Comparison of ENCODE assay signal across 1 cellular context in the genomic region with DNA sequence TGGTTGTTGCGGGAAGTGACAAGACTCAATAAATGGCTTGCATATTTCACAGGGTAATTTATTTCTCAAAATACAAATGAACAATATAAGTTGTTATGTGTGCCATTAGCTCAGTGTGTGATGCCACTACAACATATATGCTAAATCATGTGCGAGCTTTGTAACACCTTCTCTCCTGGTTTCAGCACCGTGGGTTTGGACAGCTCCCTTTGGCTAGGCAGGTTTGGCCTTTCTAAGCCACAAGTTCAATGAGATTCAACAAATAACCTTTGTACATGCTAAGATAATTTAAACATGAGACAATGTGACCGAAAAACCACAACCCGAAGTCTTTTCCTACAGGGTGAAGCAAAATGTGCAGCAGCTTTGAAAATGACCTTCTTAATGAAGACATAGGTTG.
TF ChIP-seq lines count a peak whose summit lies in the region.

No MANE protein-coding gene starts in this region.

TF ChIP-seq in HepG2, 621 proteins besides CTCF, POLR2A, EP300 and RAD21 (continued from another document):
- TF ChIP-seq, protein P1, sequence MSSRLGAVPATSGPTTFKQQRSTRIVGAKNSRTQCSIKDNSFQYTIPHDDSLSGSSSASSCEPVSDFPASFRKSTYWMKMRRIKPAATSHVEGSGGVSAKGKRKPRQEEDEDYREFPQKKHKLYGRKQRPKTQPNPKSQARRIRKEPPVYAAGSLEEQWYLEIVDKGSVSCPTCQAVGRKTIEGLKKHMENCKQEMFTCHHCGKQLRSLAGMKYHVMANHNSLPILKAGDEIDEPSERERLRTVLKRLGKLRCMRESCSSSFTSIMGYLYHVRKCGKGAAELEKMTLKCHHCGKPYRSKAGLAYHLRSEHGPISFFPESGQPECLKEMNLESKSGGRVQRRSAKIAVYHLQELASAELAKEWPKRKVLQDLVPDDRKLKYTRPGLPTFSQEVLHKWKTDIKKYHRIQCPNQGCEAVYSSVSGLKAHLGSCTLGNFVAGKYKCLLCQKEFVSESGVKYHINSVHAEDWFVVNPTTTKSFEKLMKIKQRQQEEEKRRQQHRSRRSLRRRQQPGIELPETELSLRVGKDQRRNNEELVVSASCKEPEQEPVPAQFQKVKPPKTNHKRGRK (CRISPR knock-in tag; IDR thresholded peaks at IDR 0.05): no peak
- TF ChIP-seq ZNF446 (CRISPR knock-in tag; IDR thresholded peaks at IDR 0.05) (no peak), MIER2 (CRISPR knock-in tag; IDR thresholded peaks at IDR 0.05) (peak; percentile 96), ZNF644 (CRISPR knock-in tag; IDR thresholded peaks at IDR 0.05; ENCODE audit: low read depth) (0 out of 2 replicates have a peak, but pooled peaks have one; percentile 18), FIP1L1 (IDR thresholded peaks at IDR 0.05; ENCODE audit: borderline replicate concordance, insufficient read depth, low read depth, low read length) (no peak), ZC3H13 (CRISPR knock-in tag; IDR thresholded peaks at IDR 0.05) (no peak), ZNF232 (CRISPR knock-in tag; IDR thresholded peaks at IDR 0.05; ENCODE audit: borderline replicate concordance) (0 out of 2 replicates have a peak, but pooled peaks have one; percentile 28), ZNF331 (CRISPR knock-in tag; IDR thresholded peaks at IDR 0.05) (peak; percentile 41; the same call in 1 of the 2 replicates)
- TF ChIP-seq, protein P2, sequence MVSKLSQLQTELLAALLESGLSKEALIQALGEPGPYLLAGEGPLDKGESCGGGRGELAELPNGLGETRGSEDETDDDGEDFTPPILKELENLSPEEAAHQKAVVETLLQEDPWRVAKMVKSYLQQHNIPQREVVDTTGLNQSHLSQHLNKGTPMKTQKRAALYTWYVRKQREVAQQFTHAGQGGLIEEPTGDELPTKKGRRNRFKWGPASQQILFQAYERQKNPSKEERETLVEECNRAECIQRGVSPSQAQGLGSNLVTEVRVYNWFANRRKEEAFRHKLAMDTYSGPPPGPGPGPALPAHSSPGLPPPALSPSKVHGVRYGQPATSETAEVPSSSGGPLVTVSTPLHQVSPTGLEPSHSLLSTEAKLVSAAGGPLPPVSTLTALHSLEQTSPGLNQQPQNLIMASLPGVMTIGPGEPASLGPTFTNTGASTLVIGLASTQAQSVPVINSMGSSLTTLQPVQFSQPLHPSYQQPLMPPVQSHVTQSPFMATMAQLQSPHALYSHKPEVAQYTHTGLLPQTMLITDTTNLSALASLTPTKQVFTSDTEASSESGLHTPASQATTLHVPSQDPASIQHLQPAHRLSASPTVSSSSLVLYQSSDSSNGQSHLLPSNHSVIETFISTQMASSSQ (IDR thresholded peaks at IDR 0.05; ENCODE audit: low read depth): no peak
- TF ChIP-seq, protein P2 (CRISPR knock-in tag; IDR thresholded peaks at IDR 0.05; ENCODE audit: borderline replicate concordance): no peak
- TF ChIP-seq, protein P3, sequence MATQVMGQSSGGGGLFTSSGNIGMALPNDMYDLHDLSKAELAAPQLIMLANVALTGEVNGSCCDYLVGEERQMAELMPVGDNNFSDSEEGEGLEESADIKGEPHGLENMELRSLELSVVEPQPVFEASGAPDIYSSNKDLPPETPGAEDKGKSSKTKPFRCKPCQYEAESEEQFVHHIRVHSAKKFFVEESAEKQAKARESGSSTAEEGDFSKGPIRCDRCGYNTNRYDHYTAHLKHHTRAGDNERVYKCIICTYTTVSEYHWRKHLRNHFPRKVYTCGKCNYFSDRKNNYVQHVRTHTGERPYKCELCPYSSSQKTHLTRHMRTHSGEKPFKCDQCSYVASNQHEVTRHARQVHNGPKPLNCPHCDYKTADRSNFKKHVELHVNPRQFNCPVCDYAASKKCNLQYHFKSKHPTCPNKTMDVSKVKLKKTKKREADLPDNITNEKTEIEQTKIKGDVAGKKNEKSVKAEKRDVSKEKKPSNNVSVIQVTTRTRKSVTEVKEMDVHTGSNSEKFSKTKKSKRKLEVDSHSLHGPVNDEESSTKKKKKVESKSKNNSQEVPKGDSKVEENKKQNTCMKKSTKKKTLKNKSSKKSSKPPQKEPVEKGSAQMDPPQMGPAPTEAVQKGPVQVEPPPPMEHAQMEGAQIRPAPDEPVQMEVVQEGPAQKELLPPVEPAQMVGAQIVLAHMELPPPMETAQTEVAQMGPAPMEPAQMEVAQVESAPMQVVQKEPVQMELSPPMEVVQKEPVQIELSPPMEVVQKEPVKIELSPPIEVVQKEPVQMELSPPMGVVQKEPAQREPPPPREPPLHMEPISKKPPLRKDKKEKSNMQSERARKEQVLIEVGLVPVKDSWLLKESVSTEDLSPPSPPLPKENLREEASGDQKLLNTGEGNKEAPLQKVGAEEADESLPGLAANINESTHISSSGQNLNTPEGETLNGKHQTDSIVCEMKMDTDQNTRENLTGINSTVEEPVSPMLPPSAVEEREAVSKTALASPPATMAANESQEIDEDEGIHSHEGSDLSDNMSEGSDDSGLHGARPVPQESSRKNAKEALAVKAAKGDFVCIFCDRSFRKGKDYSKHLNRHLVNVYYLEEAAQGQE (IDR thresholded peaks at IDR 0.05; ENCODE audit: borderline replicate concordance in 1 of 2, low read depth in 1 of 2, low read length in 2 of 2): peak; percentile 67 to 95
- TF ChIP-seq, protein P4, sequence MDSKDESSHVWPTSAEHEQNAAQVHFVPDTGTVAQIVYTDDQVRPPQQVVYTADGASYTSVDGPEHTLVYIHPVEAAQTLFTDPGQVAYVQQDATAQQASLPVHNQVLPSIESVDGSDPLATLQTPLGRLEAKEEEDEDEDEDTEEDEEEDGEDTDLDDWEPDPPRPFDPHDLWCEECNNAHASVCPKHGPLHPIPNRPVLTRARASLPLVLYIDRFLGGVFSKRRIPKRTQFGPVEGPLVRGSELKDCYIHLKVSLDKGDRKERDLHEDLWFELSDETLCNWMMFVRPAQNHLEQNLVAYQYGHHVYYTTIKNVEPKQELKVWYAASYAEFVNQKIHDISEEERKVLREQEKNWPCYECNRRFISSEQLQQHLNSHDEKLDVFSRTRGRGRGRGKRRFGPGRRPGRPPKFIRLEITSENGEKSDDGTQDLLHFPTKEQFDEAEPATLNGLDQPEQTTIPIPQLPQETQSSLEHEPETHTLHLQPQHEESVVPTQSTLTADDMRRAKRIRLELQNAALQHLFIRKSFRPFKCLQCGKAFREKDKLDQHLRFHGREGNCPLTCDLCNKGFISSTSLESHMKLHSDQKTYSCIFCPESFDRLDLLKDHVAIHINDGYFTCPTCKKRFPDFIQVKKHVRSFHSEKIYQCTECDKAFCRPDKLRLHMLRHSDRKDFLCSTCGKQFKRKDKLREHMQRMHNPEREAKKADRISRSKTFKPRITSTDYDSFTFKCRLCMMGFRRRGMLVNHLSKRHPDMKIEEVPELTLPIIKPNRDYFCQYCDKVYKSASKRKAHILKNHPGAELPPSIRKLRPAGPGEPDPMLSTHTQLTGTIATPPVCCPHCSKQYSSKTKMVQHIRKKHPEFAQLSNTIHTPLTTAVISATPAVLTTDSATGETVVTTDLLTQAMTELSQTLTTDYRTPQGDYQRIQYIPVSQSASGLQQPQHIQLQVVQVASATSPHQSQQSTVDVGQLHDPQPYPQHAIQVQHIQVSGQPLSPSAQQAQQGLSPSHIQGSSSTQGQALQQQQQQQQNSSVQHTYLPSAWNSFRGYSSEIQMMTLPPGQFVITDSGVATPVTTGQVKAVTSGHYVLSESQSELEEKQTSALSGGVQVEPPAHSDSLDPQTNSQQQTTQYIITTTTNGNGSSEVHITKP (CRISPR knock-in tag; IDR thresholded peaks at IDR 0.05; ENCODE audit: low read depth): no peak
- TF ChIP-seq, protein P5, sequence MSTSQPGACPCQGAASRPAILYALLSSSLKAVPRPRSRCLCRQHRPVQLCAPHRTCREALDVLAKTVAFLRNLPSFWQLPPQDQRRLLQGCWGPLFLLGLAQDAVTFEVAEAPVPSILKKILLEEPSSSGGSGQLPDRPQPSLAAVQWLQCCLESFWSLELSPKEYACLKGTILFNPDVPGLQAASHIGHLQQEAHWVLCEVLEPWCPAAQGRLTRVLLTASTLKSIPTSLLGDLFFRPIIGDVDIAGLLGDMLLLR (CRISPR knock-in tag; IDR thresholded peaks at IDR 0.05): no peak
